Comparison of ENCODE assay signal across 2 cellular contexts in the genomic region with DNA sequence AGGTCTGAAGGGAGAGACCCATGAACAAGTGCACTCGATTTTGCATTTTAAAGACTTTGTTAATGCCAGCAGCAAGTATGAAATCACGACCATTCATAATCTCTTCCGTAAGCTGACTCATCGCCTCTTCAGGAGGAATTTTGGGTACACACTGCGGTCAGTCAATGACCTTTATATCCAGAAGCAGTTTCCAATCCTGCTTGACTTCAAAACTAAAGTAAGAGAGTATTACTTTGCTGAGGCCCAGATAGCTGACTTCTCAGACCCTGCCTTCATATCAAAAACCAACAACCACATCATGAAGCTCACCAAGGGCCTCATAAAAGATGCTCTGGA.
TF ChIP-seq lines count a peak whose summit lies in the region.

No MANE protein-coding gene starts in this region.

TF ChIP-seq in HepG2, 621 proteins besides CTCF, POLR2A, EP300 and RAD21 (continued from another document):
- TF ChIP-seq PHF5A (CRISPR knock-in tag; IDR thresholded peaks at IDR 0.05; ENCODE audit: low read depth, unreplicated experiment) (no peak), FOSL2 (CRISPR knock-in tag; IDR thresholded peaks at IDR 0.05) (peak; percentile 13; the same call in 1 of the 2 replicates)

TF ChIP-seq in WTC11, 78 proteins besides CTCF, POLR2A, EP300 and RAD21 (continued from another document):
- TF ChIP-seq FOXJ3 (CRISPR knock-in tag; IDR thresholded peaks at IDR 0.05; ENCODE audit: borderline replicate concordance) = no peak
- TF ChIP-seq, protein P1, sequence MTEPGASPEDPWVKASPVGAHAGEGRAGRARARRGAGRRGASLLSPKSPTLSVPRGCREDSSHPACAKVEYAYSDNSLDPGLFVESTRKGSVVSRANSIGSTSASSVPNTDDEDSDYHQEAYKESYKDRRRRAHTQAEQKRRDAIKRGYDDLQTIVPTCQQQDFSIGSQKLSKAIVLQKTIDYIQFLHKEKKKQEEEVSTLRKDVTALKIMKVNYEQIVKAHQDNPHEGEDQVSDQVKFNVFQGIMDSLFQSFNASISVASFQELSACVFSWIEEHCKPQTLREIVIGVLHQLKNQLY (CRISPR knock-in tag; IDR thresholded peaks at IDR 0.05) = no peak
- TF ChIP-seq JUN (CRISPR knock-in tag; IDR thresholded peaks at IDR 0.05) = no peak
- no peak for TF ChIP-seq NFE2L1 (CRISPR knock-in tag; IDR thresholded peaks at IDR 0.05)
- no peak for TF ChIP-seq FOXK1 (CRISPR knock-in tag; IDR thresholded peaks at IDR 0.05)
- no peak for TF ChIP-seq ELF4 (CRISPR knock-in tag; IDR thresholded peaks at IDR 0.05; ENCODE audit: low read depth)
TF ChIP-seq in WTC11: peak in this region for 0.
